Comparison of ENCODE assay signal across 24 cellular contexts in the genomic region with DNA sequence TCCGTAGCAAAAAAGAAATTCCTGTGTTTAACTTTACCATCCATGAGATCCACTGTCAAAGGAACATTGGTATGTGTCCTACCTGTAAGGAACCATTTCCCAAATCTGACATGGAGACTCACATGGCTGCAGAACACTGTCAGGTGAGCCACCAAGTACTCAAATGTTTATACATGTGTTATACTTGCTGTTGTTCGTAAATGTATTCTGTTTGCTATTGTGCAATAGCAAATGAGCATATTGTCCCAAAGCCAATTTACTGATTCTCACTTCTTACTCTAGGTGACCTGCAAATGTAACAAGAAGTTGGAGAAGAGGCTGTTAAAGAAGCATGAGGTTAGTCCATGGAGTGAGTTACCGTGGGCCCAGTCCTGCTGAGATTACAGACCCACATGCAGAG. TPM values are rescaled to one million over a fixed set of nuclear protein-coding genes. Genes with fewer than 3 reads are reported as not detected.
DNase-seq lines count a peak whose midpoint lies in the region; ATAC-seq and TF ChIP-seq lines count a peak whose summit lies in the region.
"Had no signal": no experiment of that assay in that cellular context is flagged by ENCODE, and none has a peak within 500 bp of the region (broad histone marks: within the 10 kb centered on the region; RNA-seq: fewer than 3 reads in every experiment).

No MANE protein-coding gene starts in this region.

- no peak overlapping the region for H4K91ac ChIP-seq in IMR-90 (ENCODE audit: insufficient read depth, low read depth, low read length)

- no peak overlapping the region for H2BK15ac ChIP-seq in IMR-90 (ENCODE audit: low read depth, low read length)

- H3K4me1 ChIP-seq in IMR-90 (ENCODE audit: control insufficient read depth, insufficient read depth, low read length) (no peaks in the 10 kb centered on the region), esophagus (ENCODE audit: control insufficient read depth in 2 of 2, insufficient read depth in 2 of 2, low read length in 1 of 2) (peaks cover 0 to 2% of the 10 kb centered on the region in 2 donors), left lung (peaks cover 26 to 58% of the 10 kb centered on the region in 2 donors), suprapubic skin (peaks cover 50% of the 10 kb centered on the region), Caco-2 (0 out of 2 replicates have a peak, but pooled peaks cover 4% of the 10 kb centered on the region)
- H3K4me1 ChIP-seq: HAP-1 had no signal

- peaks cover 17 to 44% of the 10 kb centered on the region in 2 experiments for H3K79me1 ChIP-seq in IMR-90 (ENCODE audit: low read depth in 1 of 2, low read length in 2 of 2)

- no peak overlapping the region for H2AFZ ChIP-seq in IMR-90 (replicated peaks; ENCODE audit: low read length, poor library complexity)
- H2AFZ ChIP-seq: GM23338, PC-9 had no signal

- H2BK120ac ChIP-seq in IMR-90 (ENCODE audit: low read depth, low read length): no peak overlapping the region

- no peaks in the 10 kb centered on the region for H3K27me3 Mint-ChIP-seq in Caco-2 (ENCODE audit: insufficient read depth, unreplicated experiment)
- H3K27me3 Mint-ChIP-seq: CD4-positive, CD25-positive, alpha-beta regulatory T cell had no signal

- POLR2A ChIA-PET in IMR-90 (lab: Charles Lee; ENCODE audit: unreplicated experiment) (no interaction called here), Caco-2 (lab: Charles Lee) (no interaction called here)

- no peak overlapping the region for H3K4ac ChIP-seq in IMR-90 (ENCODE audit: low read depth, low read length)

- no peak overlapping the region for H3K18ac ChIP-seq in IMR-90 (ENCODE audit: low read depth, low read length)

- H2BK20ac ChIP-seq in IMR-90 (ENCODE audit: low read depth, low read length): no peak overlapping the region

- H3K4me3 ChIP-seq in IMR-90 (ENCODE audit: insufficient read depth, low read depth, low read length): no peak overlapping the region
- H3K4me3 ChIP-seq in esophagus (ENCODE audit: low read depth in 1 of 2, low read length in 2 of 2): no peak overlapping the region
- no peak overlapping the region for H3K4me3 ChIP-seq in left lung
- H3K4me3 ChIP-seq in suprapubic skin: no peak overlapping the region
- H3K4me3 ChIP-seq in Caco-2 (ENCODE audit: low read depth, low read length): no peak overlapping the region
- H3K4me3 ChIP-seq: GM23338, HAP-1, MG63, PC-9, SJSA1 had no signal

- H3K4me2 ChIP-seq in IMR-90 (ENCODE audit: low read depth, low read length): no peak overlapping the region
- H3K4me2 ChIP-seq: GM23338, PC-9 had no signal

- no peak overlapping the region for H3K27ac ChIP-seq in IMR-90 (ENCODE audit: insufficient read depth, low read length)
- peak overlapping the region; percentile 26 to 78 for H3K27ac ChIP-seq in esophagus (ENCODE audit: low read depth in 2 of 2, low read length in 1 of 2)
- peak overlapping the region; percentile 30 to 40 for H3K27ac ChIP-seq in left lung
- H3K27ac ChIP-seq in suprapubic skin: peak overlapping the region; percentile 50
- H3K27ac ChIP-seq: HL-60, PC-9, SJSA1 had no signal

- no peak overlapping the region for H3K56ac ChIP-seq in IMR-90 (ENCODE audit: extremely low read depth, insufficient read depth, low read length)

- no peak overlapping the region for H4K5ac ChIP-seq in IMR-90 (ENCODE audit: low read depth, low read length)

- TF ChIP-seq CTCF in IMR-90 (conservative IDR thresholded peaks at IDR 0.05; ENCODE audit: low read depth, low read length) (no peak), left lung (IDR thresholded peaks at IDR 0.05) (no peak), suprapubic skin (IDR thresholded peaks at IDR 0.05) (no peak), Caco-2 (IDR thresholded peaks at IDR 0.05; ENCODE audit: insufficient read depth in 1 of 2, low read depth in 1 of 2, low read length in 1 of 2, severe bottlenecking in 1 of 2, unreplicated experiment in 1 of 2) (no peak)

- H3K9ac ChIP-seq in IMR-90 (ENCODE audit: low read depth, low read length): no peak overlapping the region

- H3K36me3 ChIP-seq in IMR-90 (ENCODE audit: control insufficient read depth, insufficient read depth, low read length) (peaks cover 53% of the 10 kb centered on the region), esophagus (ENCODE audit: control insufficient read depth in 2 of 2, insufficient read depth in 2 of 2, low read length in 1 of 2) (peaks cover 5 to 10% of the 10 kb centered on the region in 2 donors), left lung (peaks cover 3 to 59% of the 10 kb centered on the region in 2 donors), suprapubic skin (peaks cover 51% of the 10 kb centered on the region), Caco-2 (ENCODE audit: control insufficient read depth, insufficient read depth, low read length) (no peaks in the 10 kb centered on the region; the same call in 1 of the 2 replicates)

- no peak for DNase-seq in IMR-90
- no peak for DNase-seq in left lung
- no peak for DNase-seq in suprapubic skin (ENCODE audit: low spot score in 2 of 2)
- DNase-seq in NCI-H748 (lab: John Stamatoyannopoulos, UW; ENCODE audit: unreplicated experiment): no peak
- no peak for DNase-seq in NCI-H510A (lab: John Stamatoyannopoulos, UW)
- DNase-seq in Caco-2: no peak
- no peak for DNase-seq in left cardiac atrium
- DNase-seq: CD4-positive, CD25-positive, alpha-beta regulatory T cell; DMS53; KBM-7; MG63; NCI-H1105 treated with DMSO at 0.1 percent for 48 hours; NCI-H146; NCI-H1930; NCI-H2107; NCI-H446; NCI-H526; PC-9; Right ventricle myocardium superior had no signal

- no peak overlapping the region for H3K14ac ChIP-seq in IMR-90 (replicated peaks; ENCODE audit: low read depth, low read length)

- WGBS in IMR-90 (ENCODE audit: extremely low coverage in 2 of 2, insufficient read length in 1 of 2), 2 experiments: 100% methylated on average over 1 of the region's 3 CpGs; no CpG with 5 or more reads in 1 of the 2 experiments
- 59 to 65% methylated on average over 3 of the region's 3 CpGs for WGBS in esophagus, 2 donors
- WGBS in suprapubic skin: 61% methylated on average over 3 of the region's 3 CpGs

- no peak overlapping the region for H2AK9ac ChIP-seq in IMR-90 (replicated peaks; ENCODE audit: low read depth, low read length, poor library complexity)

- dilution Hi-C loops in IMR-90 (cut with HindIII; ENCODE audit: low sequenced_read_pairs, unreplicated experiment): no loop called here

- H3K23ac ChIP-seq in IMR-90 (ENCODE audit: low read depth, low read length): no peak overlapping the region

- BruUV-seq in IMR-90 (replicated peaks; lab: Mats Ljungman, UMichigan): no TSS peak
- BruUV-seq in Caco-2 (replicated peaks; lab: Mats Ljungman, UMichigan): no TSS peak

- TF ChIP-seq EP300 in suprapubic skin (IDR thresholded peaks at IDR 0.05): no peak

- no peak overlapping the region for H2AK5ac ChIP-seq in IMR-90 (ENCODE audit: low read depth, low read length)

- ATAC-seq in IMR-90 (ENCODE audit: low read depth) (no peak), left lung (peak; percentile 22), left cardiac atrium (no peak)
- ATAC-seq: GM23338 had no signal

- H4K20me1 ChIP-seq in IMR-90 (ENCODE audit: insufficient read depth, low read length): 0 out of 2 replicates have a peak, but pooled peaks cover 4% of the 10 kb centered on the region

- CTCF ChIA-PET in IMR-90 (lab: Yijun Ruan, JAX) (no interaction called here), Caco-2 (lab: Charles Lee) (no interaction called here)

- no peak overlapping the region for H4K8ac ChIP-seq in IMR-90 (ENCODE audit: low read depth in 2 of 2, low read length in 2 of 2)

- H3K9me1 ChIP-seq in IMR-90 (ENCODE audit: insufficient read depth, low read length): 0 out of 2 replicates have a peak, but pooled peaks cover 2% of the 10 kb centered on the region

- H3K9me3 ChIP-seq in IMR-90 (ENCODE audit: control insufficient read depth, insufficient read depth, low read length): no peaks in the 10 kb centered on the region
- no peaks in the 10 kb centered on the region for H3K9me3 ChIP-seq in esophagus (ENCODE audit: control insufficient read depth in 2 of 2, insufficient read depth in 1 of 2, low read depth in 1 of 2, low read length in 1 of 2)
- H3K9me3 ChIP-seq in left lung: no peaks in the 10 kb centered on the region
- H3K9me3 ChIP-seq in suprapubic skin: no peaks in the 10 kb centered on the region
- no peaks in the 10 kb centered on the region for H3K9me3 ChIP-seq in Caco-2
- H3K9me3 ChIP-seq: HAP-1, MG63, SJSA1 had no signal

- TF ChIP-seq POLR2A in IMR-90 (IDR thresholded peaks at IDR 0.05; ENCODE audit: low read depth, low read length): no peak
- TF ChIP-seq POLR2A in suprapubic skin (IDR thresholded peaks at IDR 0.05): no peak

- no peak overlapping the region for H3K4me3 Mint-ChIP-seq in Caco-2 (ENCODE audit: unreplicated experiment)
- H3K4me3 Mint-ChIP-seq: CD4-positive, CD25-positive, alpha-beta regulatory T cell; GM23338 had no signal

- no peaks in the 10 kb centered on the region for H3K4me1 Mint-ChIP-seq in Caco-2 (ENCODE audit: low read depth, unreplicated experiment)
- H3K4me1 Mint-ChIP-seq: GM23338 had no signal

- H3K27me3 ChIP-seq in IMR-90 (ENCODE audit: control insufficient read depth, insufficient read depth, low read length) (no peaks in the 10 kb centered on the region), esophagus (ENCODE audit: control insufficient read depth in 1 of 2, insufficient read depth in 2 of 2, low read length in 2 of 2) (no peaks in the 10 kb centered on the region), left lung (no peaks in the 10 kb centered on the region), suprapubic skin (no peaks in the 10 kb centered on the region), Caco-2 (replicated peaks; ENCODE audit: control insufficient read depth, insufficient read depth, low read length) (no peaks in the 10 kb centered on the region)
- H3K27me3 ChIP-seq: MG63, SJSA1 had no signal

- no peak overlapping the region for H3K27ac Mint-ChIP-seq in Caco-2 (ENCODE audit: unreplicated experiment)
- H3K27ac Mint-ChIP-seq: CD4-positive, CD25-positive, alpha-beta regulatory T cell; GM23338 had no signal

- H3K36me3 Mint-ChIP-seq in Caco-2 (ENCODE audit: insufficient read depth, unreplicated experiment): peaks cover 18% of the 10 kb centered on the region
- H3K36me3 Mint-ChIP-seq: CD4-positive, CD25-positive, alpha-beta regulatory T cell had no signal

- H3K9me3 Mint-ChIP-seq in Caco-2 (ENCODE audit: unreplicated experiment): no peaks in the 10 kb centered on the region
- H3K9me3 Mint-ChIP-seq: CD4-positive, CD25-positive, alpha-beta regulatory T cell; GM23338 had no signal

- intact Hi-C loops in IMR-90 (cut with micrococcal nuclease): loop anchor here (10.0 kb wide), 1 partner anchor 90 kb away; no protein-coding TSS in a partner anchor
- intact Hi-C loops in left lung (cut with DNase I): no loop called here
- intact Hi-C loops in Caco-2 (cut with micrococcal nuclease; ENCODE audit: unreplicated experiment): no loop called here
- intact Hi-C loops in left cardiac atrium (cut with DNase I): no loop called here

- no peak overlapping the region for H2BK5ac ChIP-seq in IMR-90 (ENCODE audit: low read depth, low read length, poor library complexity, severe bottlenecking)

- TF ChIP-seq RAD21 in IMR-90 (IDR thresholded peaks at IDR 0.05; ENCODE audit: low read length): no peak

- in situ Hi-C loops in IMR-90 (cut with MboI; ENCODE audit: low sequenced_read_pairs): no loop called here

RNA-seq across cellular contexts. Expression of gene TRAFD1, which starts 9.4 kb away (rescaled TPM):
- total RNA-seq in IMR-90 (2012; rRNA removed) (69.7 and 70.4 TPM in 2 replicates), left lung (10 to 100 TPM; 40.1 to 46.1 TPM), suprapubic skin (10 to 100 TPM; 44.6 to 88.1 (median 54.6) TPM), Caco-2 (2022) (25.5 and 26.5 TPM in 2 replicates), left cardiac atrium (10 to 100 TPM; 18.0 to 18.9 TPM)
- polyA plus RNA-seq in IMR-90 (2012; rRNA removed) (34.7 and 41.3 TPM in 2 replicates), esophagus (10 to 100 TPM; 10.8 to 24.9 TPM)
- 20.0 and 24.0 TPM in 2 replicates for polyA plus RNA-seq in IMR-90 (2012; cell fraction: cytosol; rRNA removed)
- 16.7 and 36.6 TPM in 2 replicates for polyA plus RNA-seq in IMR-90 (2012; cell fraction: nucleus; rRNA removed; ENCODE audit: low replicate concordance)

RNA-seq across cellular contexts. Expression of gene NAA25, which starts 26.1 kb away (rescaled TPM):
- 25.5 and 28.3 TPM in 2 replicates for total RNA-seq in IMR-90 (2012; rRNA removed)
- polyA plus RNA-seq in IMR-90 (2012; rRNA removed): 7.3 and 10.3 TPM in 2 replicates
- 0.95 and 1.2 TPM in 2 replicates for polyA plus RNA-seq in IMR-90 (2012; cell fraction: cytosol; rRNA removed)
- polyA plus RNA-seq in IMR-90 (2012; cell fraction: nucleus; rRNA removed; ENCODE audit: low replicate concordance): 3.6 and 17.7 TPM in 2 replicates
- polyA plus RNA-seq in esophagus: 1 to 10 TPM; 6.1 to 8.1 TPM
- 10 to 100 TPM; 17.3 to 33.7 TPM for total RNA-seq in left lung
- total RNA-seq in suprapubic skin: 10 to 100 TPM; 21.1 to 68.6 (median 29.0) TPM
- total RNA-seq in Caco-2 (2022): 41.0 and 42.3 TPM in 2 replicates
- total RNA-seq in left cardiac atrium: 10 to 100 TPM; 11.6 to 17.1 TPM
